ENCODE assay signal across 9 cellular contexts in genomic region chr3:140943781-140944547, GRCh38. TPM values are rescaled to one million over a fixed set of nuclear protein-coding genes. Genes with fewer than 3 reads are reported as not detected.
DNase-seq lines count a peak whose midpoint lies in the region; ATAC-seq and TF ChIP-seq lines count a peak whose summit lies in the region.
"Had no signal": no experiment of that assay in that cellular context is flagged by ENCODE, and none has a peak within 500 bp of the region (broad histone marks: within the 10 kb centered on the region; RNA-seq: fewer than 3 reads in every experiment).

No MANE protein-coding gene starts in this region.

- in situ Hi-C loops in G401 (cut with HindIII; ENCODE audit: low sequenced_read_pairs), result no loop called here

- no peak for DNase-seq in activated CD4-positive, alpha-beta memory T cell treated with anti-CD3 and anti-CD28 coated beads for 36 hours
- no peak for DNase-seq in activated CD4-positive, alpha-beta memory T cell treated with anti-CD3 and anti-CD28 coated beads, Interleukin-2, amount 10 ng/mL, durations not matched to agents 7 days and 5 days
- no peak for DNase-seq in T-helper 17 cell
- DNase-seq in glutamatergic neuron, result no peak
- no peak for DNase-seq in stimulated activated effector memory CD8-positive, alpha-beta T cell treated with anti-CD3 and anti-CD28 coated beads, Interleukin-12 subunit alpha, Interleukin-12 subunit beta, amount 100 ng/mL, for 72 hours (ENCODE audit: low spot score in 2 of 2)
- no peak for DNase-seq in inferior parietal cortex (ENCODE audit: extremely low spot score)
- no peak for DNase-seq in G401 (ENCODE audit: low spot score)
- DNase-seq: anterior cingulate cortex had no signal

- H3K4me1 Mint-ChIP-seq in activated CD4-positive, alpha-beta memory T cell treated with anti-CD3 and anti-CD28 coated beads for 36 hours (ENCODE audit: low read depth), result peaks cover 46% of the 10 kb centered on the region
- H3K4me1 Mint-ChIP-seq in activated CD4-positive, alpha-beta memory T cell treated with anti-CD3 and anti-CD28 coated beads, Interleukin-2, amount 10 ng/mL, durations not matched to agents 7 days and 5 days, result peaks cover 30% of the 10 kb centered on the region
- peaks cover 22% of the 10 kb centered on the region for H3K4me1 Mint-ChIP-seq in T-helper 17 cell
- peaks cover 31% of the 10 kb centered on the region for H3K4me1 Mint-ChIP-seq in glutamatergic neuron (ENCODE audit: low read depth, unreplicated experiment)
- peaks cover 42% of the 10 kb centered on the region for H3K4me1 Mint-ChIP-seq in stimulated activated effector memory CD8-positive, alpha-beta T cell treated with anti-CD3 and anti-CD28 coated beads, Interleukin-12 subunit alpha, Interleukin-12 subunit beta, amount 100 ng/mL, for 72 hours

- H3K27ac Mint-ChIP-seq in activated CD4-positive, alpha-beta memory T cell treated with anti-CD3 and anti-CD28 coated beads for 36 hours, result no peak overlapping the region
- H3K27ac Mint-ChIP-seq in activated CD4-positive, alpha-beta memory T cell treated with anti-CD3 and anti-CD28 coated beads, Interleukin-2, amount 10 ng/mL, durations not matched to agents 7 days and 5 days, result no peak overlapping the region
- H3K27ac Mint-ChIP-seq in T-helper 17 cell (no peak overlapping the region), glutamatergic neuron (ENCODE audit: unreplicated experiment) (peak overlapping the region; percentile 98)
- H3K27ac Mint-ChIP-seq in stimulated activated effector memory CD8-positive, alpha-beta T cell treated with anti-CD3 and anti-CD28 coated beads, Interleukin-12 subunit alpha, Interleukin-12 subunit beta, amount 100 ng/mL, for 72 hours, result no peak overlapping the region

- POLR2A ChIA-PET in activated CD4-positive, alpha-beta memory T cell treated with anti-CD3 and anti-CD28 coated beads for 36 hours (lab: Charles Lee), result interaction anchor here (1.5 kb wide), 1 partner anchor 10 kb away, joined by 5 read pairs; no protein-coding TSS in a partner anchor
- POLR2A ChIA-PET in activated CD4-positive, alpha-beta memory T cell treated with anti-CD3 and anti-CD28 coated beads, Interleukin-2, amount 10 ng/mL, durations not matched to agents 7 days and 5 days (lab: Charles Lee), result interaction anchor here (1.0 to 3.0 kb wide), 4 partner anchors 8 to 288 kb away, joined by 3 to 12 read pairs (median 7); partner anchors contain the start of gene PXYLP1

- intact Hi-C loops in activated CD4-positive, alpha-beta memory T cell treated with anti-CD3 and anti-CD28 coated beads for 36 hours (cut with micrococcal nuclease), result loop anchor here (5.0 kb wide), 2 partner anchors 1267 to 1633 kb away; partner anchors contain the start of genes ATR and NMNAT3

- peaks cover 4% of the 10 kb centered on the region for H3K36me3 Mint-ChIP-seq in activated CD4-positive, alpha-beta memory T cell treated with anti-CD3 and anti-CD28 coated beads for 36 hours
- H3K36me3 Mint-ChIP-seq in activated CD4-positive, alpha-beta memory T cell treated with anti-CD3 and anti-CD28 coated beads, Interleukin-2, amount 10 ng/mL, durations not matched to agents 7 days and 5 days (ENCODE audit: low read depth), result peaks cover 16% of the 10 kb centered on the region
- H3K36me3 Mint-ChIP-seq in T-helper 17 cell (ENCODE audit: low read depth), result peaks cover 4% of the 10 kb centered on the region
- H3K36me3 Mint-ChIP-seq in glutamatergic neuron (ENCODE audit: unreplicated experiment), result no peaks in the 10 kb centered on the region
- peaks cover 36% of the 10 kb centered on the region for H3K36me3 Mint-ChIP-seq in stimulated activated effector memory CD8-positive, alpha-beta T cell treated with anti-CD3 and anti-CD28 coated beads, Interleukin-12 subunit alpha, Interleukin-12 subunit beta, amount 100 ng/mL, for 72 hours

- CTCF ChIA-PET in activated CD4-positive, alpha-beta memory T cell treated with anti-CD3 and anti-CD28 coated beads for 36 hours (lab: Charles Lee), result interaction anchor here (0.9 to 1.5 kb wide), 2 partner anchors 30 to 288 kb away, joined by 3 to 4 read pairs; partner anchors contain the start of gene PXYLP1
- CTCF ChIA-PET in activated CD4-positive, alpha-beta memory T cell treated with anti-CD3 and anti-CD28 coated beads, Interleukin-2, amount 10 ng/mL, durations not matched to agents 7 days and 5 days (lab: Charles Lee), result interaction anchor here (0.5 to 1.6 kb wide), 6 partner anchors 8 to 288 kb away, joined by 3 to 5 read pairs (median 4); no protein-coding TSS in a partner anchor

- TF ChIP-seq CTCF in glutamatergic neuron (IDR thresholded peaks at IDR 0.05; ENCODE audit: partially characterized antibody, unreplicated experiment), result no peak

- H3K4me3 Mint-ChIP-seq in activated CD4-positive, alpha-beta memory T cell treated with anti-CD3 and anti-CD28 coated beads for 36 hours, result peak overlapping the region; percentile 92
- no peak overlapping the region for H3K4me3 Mint-ChIP-seq in activated CD4-positive, alpha-beta memory T cell treated with anti-CD3 and anti-CD28 coated beads, Interleukin-2, amount 10 ng/mL, durations not matched to agents 7 days and 5 days
- H3K4me3 Mint-ChIP-seq in T-helper 17 cell, result peak overlapping the region; percentile 97
- peak overlapping the region; percentile 94 for H3K4me3 Mint-ChIP-seq in glutamatergic neuron (ENCODE audit: unreplicated experiment)
- peak overlapping the region; percentile 92 for H3K4me3 Mint-ChIP-seq in stimulated activated effector memory CD8-positive, alpha-beta T cell treated with anti-CD3 and anti-CD28 coated beads, Interleukin-12 subunit alpha, Interleukin-12 subunit beta, amount 100 ng/mL, for 72 hours

- peaks cover 4% of the 10 kb centered on the region for H3K9me3 Mint-ChIP-seq in activated CD4-positive, alpha-beta memory T cell treated with anti-CD3 and anti-CD28 coated beads for 36 hours
- peaks cover under 1% of the 10 kb centered on the region for H3K9me3 Mint-ChIP-seq in activated CD4-positive, alpha-beta memory T cell treated with anti-CD3 and anti-CD28 coated beads, Interleukin-2, amount 10 ng/mL, durations not matched to agents 7 days and 5 days
- H3K9me3 Mint-ChIP-seq in glutamatergic neuron (ENCODE audit: unreplicated experiment), result peaks cover 8% of the 10 kb centered on the region
- no peaks in the 10 kb centered on the region for H3K9me3 Mint-ChIP-seq in stimulated activated effector memory CD8-positive, alpha-beta T cell treated with anti-CD3 and anti-CD28 coated beads, Interleukin-12 subunit alpha, Interleukin-12 subunit beta, amount 100 ng/mL, for 72 hours

- no peaks in the 10 kb centered on the region for H3K9me3 ChIP-seq in T-helper 17 cell (ENCODE audit: control insufficient read depth, low read length, poor library complexity, severe bottlenecking)

- H3K27me3 Mint-ChIP-seq in activated CD4-positive, alpha-beta memory T cell treated with anti-CD3 and anti-CD28 coated beads for 36 hours, result no peaks in the 10 kb centered on the region
- H3K27me3 Mint-ChIP-seq in activated CD4-positive, alpha-beta memory T cell treated with anti-CD3 and anti-CD28 coated beads, Interleukin-2, amount 10 ng/mL, durations not matched to agents 7 days and 5 days, result peaks cover 12% of the 10 kb centered on the region
- H3K27me3 Mint-ChIP-seq in T-helper 17 cell, result no peaks in the 10 kb centered on the region
- H3K27me3 Mint-ChIP-seq in glutamatergic neuron (ENCODE audit: unreplicated experiment), result peaks cover 10% of the 10 kb centered on the region

- ATAC-seq in T-helper 17 cell (no peak), HG03280 (IDR thresholded peaks at IDR 0.05; ENCODE audit: unreplicated experiment) (no peak)
- no peak for ATAC-seq in stimulated activated effector memory CD8-positive, alpha-beta T cell treated with anti-CD3 and anti-CD28 coated beads, Interleukin-12 subunit alpha, Interleukin-12 subunit beta, amount 100 ng/mL, for 72 hours

RNA-seq across cellular contexts. Expression of gene SLC25A36, which starts 2.3 kb away (rescaled TPM):
- 10 to 100 TPM; 44.7 to 56.5 TPM for total RNA-seq in activated CD4-positive, alpha-beta memory T cell treated with anti-CD3 and anti-CD28 coated beads for 36 hours
- total RNA-seq in activated CD4-positive, alpha-beta memory T cell treated with anti-CD3 and anti-CD28 coated beads, Interleukin-2, amount 10 ng/mL, durations not matched to agents 7 days and 5 days, result 10 to 100 TPM; 44.8 to 51.8 TPM
- total RNA-seq in T-helper 17 cell, result 100 to 1,000 TPM in 1 of 2 donors, 10 to 100 TPM in 1; 91.7 to 105 TPM
- 146 TPM for total RNA-seq in glutamatergic neuron (ENCODE audit: unreplicated experiment)
- total RNA-seq in G401 (2014; rRNA removed; shearing (Covaris generic)), result 37.2 and 86.8 TPM in 2 replicates
